ENCODE assay signal across 11 cellular contexts in genomic region chr15:83654379-83655236, GRCh38. TPM values are rescaled to one million over a fixed set of nuclear protein-coding genes. Genes with fewer than 3 reads are reported as not detected.
DNase-seq lines count a peak whose midpoint lies in the region; ATAC-seq, FAIRE-seq and TF ChIP-seq lines count a peak whose summit lies in the region.
"Had no signal": no experiment of that assay in that cellular context is flagged by ENCODE, and none has a peak within 500 bp of the region (broad histone marks: within the 10 kb centered on the region; RNA-seq: fewer than 3 reads in every experiment).

No MANE protein-coding gene starts in this region.

- H2AK9ac ChIP-seq in IMR-90 (replicated peaks; ENCODE audit: low read depth, low read length, poor library complexity), result no peak overlapping the region

- H3K56ac ChIP-seq in IMR-90 (ENCODE audit: extremely low read depth, insufficient read depth, low read length), result no peak overlapping the region

- DNase-seq in IMR-90 (no peak), endothelial cell of umbilical vein (ENCODE audit: low read depth, low spot score) (no peak), left lobe of liver (ENCODE audit: low spot score) (peak; percentile 67), NCI-H1436 treated with DMSO at 0.1 percent for 48 hours (lab: John Stamatoyannopoulos, UW) (no peak)
- DNase-seq: COR-L47 had no signal

- no peak overlapping the region for H2BK120ac ChIP-seq in IMR-90 (ENCODE audit: low read depth, low read length)

- in situ Hi-C loops in IMR-90 (cut with MboI; ENCODE audit: low sequenced_read_pairs), result no loop called here

- no peak overlapping the region for H3K27ac ChIP-seq in IMR-90 (ENCODE audit: insufficient read depth, low read length)
- H3K27ac ChIP-seq in endothelial cell of umbilical vein (ENCODE audit: insufficient read depth, low read depth, low read length), result no peak overlapping the region
- peak overlapping the region in 1 of 21 experiments; percentile 41 for H3K27ac ChIP-seq in skin epidermis

- no peaks in the 10 kb centered on the region for H4K20me1 ChIP-seq in IMR-90 (ENCODE audit: insufficient read depth, low read length)
- no peaks in the 10 kb centered on the region for H4K20me1 ChIP-seq in endothelial cell of umbilical vein (replicated peaks; ENCODE audit: control insufficient read depth, extremely low read depth, insufficient read depth, low read length)

- H3K23ac ChIP-seq in IMR-90 (ENCODE audit: low read depth, low read length), result no peak overlapping the region

- intact Hi-C loops in IMR-90 (cut with micrococcal nuclease) (no loop called here), endothelial cell of umbilical vein (cut with micrococcal nuclease) (no loop called here)

- H3K79me2 ChIP-seq in endothelial cell of umbilical vein (ENCODE audit: control insufficient read depth, insufficient read depth, low read length), result no peaks in the 10 kb centered on the region

- H3K9ac ChIP-seq in IMR-90 (ENCODE audit: low read depth, low read length) (no peak overlapping the region), endothelial cell of umbilical vein (replicated peaks; ENCODE audit: extremely low read depth, insufficient read depth, low read length) (no peak overlapping the region)

- BruUV-seq in IMR-90 (replicated peaks; lab: Mats Ljungman, UMichigan) (no TSS peak), endothelial cell of umbilical vein (replicated peaks; lab: Mats Ljungman, UMichigan) (no TSS peak)

- no peak overlapping the region for H2BK15ac ChIP-seq in IMR-90 (ENCODE audit: low read depth, low read length)

- no peak for TF ChIP-seq RAD21 in IMR-90 (IDR thresholded peaks at IDR 0.05; ENCODE audit: low read length)

- H3K9me3 ChIP-seq in IMR-90 (ENCODE audit: control insufficient read depth, insufficient read depth, low read length), result peaks cover 9% of the 10 kb centered on the region
- no peaks in the 10 kb centered on the region for H3K9me3 ChIP-seq in endothelial cell of umbilical vein (replicated peaks; ENCODE audit: control insufficient read depth, insufficient read depth, low read length)

- TF ChIP-seq POLR2A in IMR-90 (IDR thresholded peaks at IDR 0.05; ENCODE audit: low read depth, low read length), result no peak
- no peak for TF ChIP-seq POLR2A in endothelial cell of umbilical vein (IDR thresholded peaks at IDR 0.05; ENCODE audit: low read depth, low read length)

- no peaks in the 10 kb centered on the region for H3K36me3 ChIP-seq in IMR-90 (ENCODE audit: control insufficient read depth, insufficient read depth, low read length)
- no peaks in the 10 kb centered on the region for H3K36me3 ChIP-seq in endothelial cell of umbilical vein (ENCODE audit: control insufficient read depth in 2 of 2, extremely low read depth in 1 of 2, insufficient read depth in 2 of 2, low read length in 2 of 2)

- H2AFZ ChIP-seq in IMR-90 (replicated peaks; ENCODE audit: low read length, poor library complexity) (peak overlapping the region; percentile 18), endothelial cell of umbilical vein (ENCODE audit: low read depth, low read length) (no peak overlapping the region)

- ATAC-seq in IMR-90 (ENCODE audit: low read depth), result no peak
- ATAC-seq in left lobe of liver, result peak; percentile 56
- no peak for ATAC-seq in HG02678 (IDR thresholded peaks at IDR 0.05; ENCODE audit: unreplicated experiment)
- no peak for ATAC-seq in GM19023 (IDR thresholded peaks at IDR 0.05; ENCODE audit: unreplicated experiment)
- ATAC-seq in HG02759 (IDR thresholded peaks at IDR 0.05; ENCODE audit: unreplicated experiment), result no peak

- H3K4me3 ChIP-seq in IMR-90 (ENCODE audit: insufficient read depth, low read depth, low read length) (no peak overlapping the region), endothelial cell of umbilical vein (replicated peaks in 1 of 3; ENCODE audit: insufficient read depth in 1 of 3, low read depth in 1 of 3, low read length in 3 of 3) (no peak overlapping the region), skin epidermis (peak overlapping the region in 4 of 7 experiments; percentile 7 to 38 (median 30))

- TF ChIP-seq CTCF in IMR-90 (conservative IDR thresholded peaks at IDR 0.05; ENCODE audit: low read depth, low read length) (no peak), endothelial cell of umbilical vein (IDR thresholded peaks at IDR 0.05; ENCODE audit: extremely low read depth in 1 of 2, insufficient read depth in 1 of 2, low read depth in 1 of 2, low read length in 2 of 2) (no peak)

- H2BK20ac ChIP-seq in IMR-90 (ENCODE audit: low read depth, low read length), result no peak overlapping the region

- dilution Hi-C loops in IMR-90 (cut with HindIII; ENCODE audit: low sequenced_read_pairs, unreplicated experiment), result no loop called here
- dilution Hi-C loops in endothelial cell of umbilical vein (cut with MboI; ENCODE audit: extremely low pct_ligation_motif_present, low sequenced_read_pairs), result no loop called here

- H3K4me1 ChIP-seq in IMR-90 (ENCODE audit: control insufficient read depth, insufficient read depth, low read length), result no peaks in the 10 kb centered on the region
- no peaks in the 10 kb centered on the region for H3K4me1 ChIP-seq in endothelial cell of umbilical vein (ENCODE audit: control insufficient read depth, extremely low read depth, insufficient read depth, low read length)

- H2AK5ac ChIP-seq in IMR-90 (ENCODE audit: low read depth, low read length), result no peak overlapping the region

- no peak overlapping the region for H3K4ac ChIP-seq in IMR-90 (ENCODE audit: low read depth, low read length)

- H4K91ac ChIP-seq in IMR-90 (ENCODE audit: insufficient read depth, low read depth, low read length), result no peak overlapping the region

- no peaks in the 10 kb centered on the region for H3K79me1 ChIP-seq in IMR-90 (ENCODE audit: low read depth in 1 of 2, low read length in 2 of 2)

- no peak for FAIRE-seq in endothelial cell of umbilical vein (lab: Jason Lieb, UNC)
- FAIRE-seq: HTR-8/SVneo, islet of Langerhans had no signal

- H3K4me2 ChIP-seq in IMR-90 (ENCODE audit: low read depth, low read length) (no peak overlapping the region), endothelial cell of umbilical vein (ENCODE audit: insufficient read depth, low read length) (no peak overlapping the region)

- POLR2A ChIA-PET in IMR-90 (lab: Charles Lee; ENCODE audit: unreplicated experiment), result no interaction called here
- POLR2A ChIA-PET in endothelial cell of umbilical vein (lab: Charles Lee), result no interaction called here

- H3K18ac ChIP-seq in IMR-90 (ENCODE audit: low read depth, low read length), result no peak overlapping the region

- H3K14ac ChIP-seq in IMR-90 (replicated peaks; ENCODE audit: low read depth, low read length), result no peak overlapping the region

- no peak overlapping the region for H2BK5ac ChIP-seq in IMR-90 (ENCODE audit: low read depth, low read length, poor library complexity, severe bottlenecking)

- no peak overlapping the region for H4K5ac ChIP-seq in IMR-90 (ENCODE audit: low read depth, low read length)

- 9% methylated on average over 19 of the region's 67 CpGs; no CpG with 5 or more reads in 1 of the 2 experiments for WGBS in IMR-90 (ENCODE audit: extremely low coverage in 2 of 2, insufficient read length in 1 of 2), 2 experiments

- H3K27me3 ChIP-seq in IMR-90 (ENCODE audit: control insufficient read depth, insufficient read depth, low read length), result peaks cover 18% of the 10 kb centered on the region; the same call in 1 of the 2 replicates
- H3K27me3 ChIP-seq in endothelial cell of umbilical vein (ENCODE audit: control insufficient read depth in 2 of 2, insufficient read depth in 2 of 2, low read length in 2 of 2), result peaks cover 19 to 20% of the 10 kb centered on the region in 2 experiments

- CTCF ChIA-PET in IMR-90 (lab: Yijun Ruan, JAX) (no interaction called here), endothelial cell of umbilical vein (lab: Charles Lee) (no interaction called here)

- H4K8ac ChIP-seq in IMR-90 (ENCODE audit: low read depth in 2 of 2, low read length in 2 of 2), result no peak overlapping the region

- H3K9me1 ChIP-seq in IMR-90 (ENCODE audit: insufficient read depth, low read length) (no peaks in the 10 kb centered on the region), endothelial cell of umbilical vein (replicated peaks; ENCODE audit: control insufficient read depth, extremely low read depth, insufficient read depth, low read length) (no peaks in the 10 kb centered on the region)

TF ChIP-seq in IMR-90, 13 proteins besides CTCF, POLR2A, EP300 and RAD21 (continues in another document):
- no peak for TF ChIP-seq RCOR1 (IDR thresholded peaks at IDR 0.05; ENCODE audit: insufficient replicate concordance, low read length)
- no peak for TF ChIP-seq CEBPB (IDR thresholded peaks at IDR 0.05; ENCODE audit: low read depth, low read length)
- TF ChIP-seq SMC3 (IDR thresholded peaks at IDR 0.05; ENCODE audit: low read depth, low read length), result no peak
- TF ChIP-seq FOS (IDR thresholded peaks at IDR 0.05; ENCODE audit: low read depth, low read length), result no peak
- no peak for TF ChIP-seq CHD1 (IDR thresholded peaks at IDR 0.05; ENCODE audit: low read depth, low read length)
- no peak for TF ChIP-seq NFE2L2 (IDR thresholded peaks at IDR 0.05; ENCODE audit: low read depth, low read length)

TF ChIP-seq in endothelial cell of umbilical vein, 7 proteins besides CTCF, POLR2A, EP300 and RAD21:
- TF ChIP-seq FOS (IDR thresholded peaks at IDR 0.05; ENCODE audit: borderline replicate concordance, insufficient read depth, low read length) (no peak), EZH2 (IDR thresholded peaks at IDR 0.05; ENCODE audit: borderline replicate concordance, low read depth, low read length, severe bottlenecking) (peak; percentile 66)

RNA-seq across cellular contexts. Expression of gene ADAMTSL3, which starts 0.7 kb away (rescaled TPM):
- total RNA-seq in IMR-90 (2012; rRNA removed), result under 0.01 TPM in 1 of 2 replicates, not detected in the other
- polyA plus RNA-seq in IMR-90 (2012; rRNA removed), result 0.02 TPM in 1 of 2 replicates, not detected in the other
- polyA plus RNA-seq in IMR-90 (2012; cell fraction: cytosol; rRNA removed), result 0.01 TPM in 1 of 2 replicates, not detected in the other
- 0.01 TPM in 1 of 2 replicates, not detected in the other for polyA plus RNA-seq in IMR-90 (2012; cell fraction: nucleus; rRNA removed; ENCODE audit: low replicate concordance)
- not detected in 2 replicates for total RNA-seq in endothelial cell of umbilical vein
- not detected in 2 replicates for polyA plus RNA-seq in endothelial cell of umbilical vein
- not detected in 2 replicates for polyA plus RNA-seq in endothelial cell of umbilical vein (2011; cell fraction: cytosol; rRNA removed)
- polyA plus RNA-seq in endothelial cell of umbilical vein (2011; cell fraction: nucleus; rRNA removed), result 0.03 TPM in 1 of 2 replicates, not detected in the other
- polyA plus RNA-seq in endothelial cell of umbilical vein (2012), result not detected in 2 replicates
- not detected in 2 replicates for polyA minus RNA-seq in endothelial cell of umbilical vein
- polyA minus RNA-seq in endothelial cell of umbilical vein (2011; cell fraction: cytosol; rRNA and poly(A)+ RNA removed), result not detected
- not detected in 2 replicates for polyA minus RNA-seq in endothelial cell of umbilical vein (2011; cell fraction: nucleus; rRNA and poly(A)+ RNA removed)
- total RNA-seq in left lobe of liver, result 17.8 TPM

Comparison
In these comparisons a context has a peak if more than half of its experiments do, and no peak if none do; other contexts are left out.
1. H3K4me3 ChIP-seq: peak in skin epidermis (4 of 7); none in IMR-90 (single experiment) and endothelial cell of umbilical vein (0 of 3).
2. RNA of gene ADAMTSL3, which starts 0.7 kb away (total RNA-seq): 17.8 TPM in left lobe of liver (single experiment); not detected in endothelial cell of umbilical vein and under 0.01 TPM in IMR-90; every median in the first group is over 10 times any median in the second.